In genomic region chr5:98963019-98963418, GRCh38 we compare ENCODE assay signal across 21 cellular contexts.
"Had no signal": no experiment of that assay in that cellular context is flagged by ENCODE, and none has a peak within 500 bp of the region (broad histone marks: within the 10 kb centered on the region; RNA-seq: fewer than 3 reads in every experiment).

No MANE protein-coding gene starts in this region.

- ATAC-seq: activated T-cell treated with anti-CD3 and anti-CD28 coated beads, Interleukin-2, amount 50 U/mL, for 72 hours; heart right ventricle; left ventricle myocardium superior; sciatic nerve; stimulated activated effector memory CD8-positive, alpha-beta T cell treated with anti-CD3 and anti-CD28 coated beads, Interleukin-12 subunit alpha, Interleukin-12 subunit beta, amount 100 ng/mL, for 72 hours; stimulated activated naive CD8-positive, alpha-beta T cell treated with anti-CD3 and anti-CD28 coated beads, Interleukin-15, amount 100 ng/mL, for 72 hours had no signal

- H3K36me3 ChIP-seq: heart right ventricle, tibial artery had no signal

- H3K27ac Mint-ChIP-seq: activated naive CD4-positive, alpha-beta T cell treated with anti-CD3 and anti-CD28 coated beads, Interleukin-2, amount 10 ng/mL, durations not matched to agents 7 days and 5 days; activated T-cell treated with anti-CD3 and anti-CD28 coated beads, Interleukin-2, amount 50 U/mL, for 72 hours; memory B cell; nephron; stimulated activated naive CD8-positive, alpha-beta T cell treated with anti-CD3 and anti-CD28 coated beads, Interleukin-15, amount 100 ng/mL, for 72 hours had no signal

- H3K4me1 Mint-ChIP-seq: activated naive CD4-positive, alpha-beta T cell treated with anti-CD3 and anti-CD28 coated beads, Interleukin-2, amount 10 ng/mL, durations not matched to agents 7 days and 5 days; nephron; stimulated activated naive CD8-positive, alpha-beta T cell treated with anti-CD3 and anti-CD28 coated beads, Interleukin-15, amount 100 ng/mL, for 72 hours had no signal

- H3K4me1 ChIP-seq: heart right ventricle, tibial artery had no signal

- H3K27ac ChIP-seq: heart right ventricle, tibial artery had no signal

- H3K36me3 Mint-ChIP-seq: activated naive CD4-positive, alpha-beta T cell treated with anti-CD3 and anti-CD28 coated beads, Interleukin-2, amount 10 ng/mL, durations not matched to agents 7 days and 5 days; memory B cell; stimulated activated effector memory CD8-positive, alpha-beta T cell treated with anti-CD3 and anti-CD28 coated beads, Interleukin-12 subunit alpha, Interleukin-12 subunit beta, amount 100 ng/mL, for 72 hours had no signal

- DNase-seq: activated CD4-positive, alpha-beta T cell treated with anti-CD3 and anti-CD28 coated beads for 4 hours; activated CD4-positive, alpha-beta T cell treated with anti-CD3 and anti-CD28 coated beads, Interleukin-2, amount 50 U/mL, for 48 hours; activated CD4-positive, CD25-positive, alpha-beta regulatory T cell; activated effector memory CD4-positive, alpha-beta T cell treated with Interleukin-2 at 50 U/mL for 16 hours; activated naive CD4-positive, alpha-beta T cell treated with anti-CD3 and anti-CD28 coated beads, Interleukin-2, amount 10 ng/mL, durations not matched to agents 7 days and 5 days; activated T-cell treated with anti-CD3 and anti-CD28 coated beads, Interleukin-2, amount 50 U/mL, for 72 hours; amygdala; cerebellar nuclear complex; cortex of kidney; heart right ventricle; left ventricle myocardium superior; posterior cingulate gyrus; small intestine; stimulated activated CD4-positive, alpha-beta T cell treated with anti-CD3 and anti-CD28 coated beads, Interleukin-2, amount 100 ng/mL, for 24 hours; stimulated activated naive CD8-positive, alpha-beta T cell treated with anti-CD3 and anti-CD28 coated beads, Interleukin-15, amount 100 ng/mL, for 72 hours; T1000; tibial artery had no signal

- H3K27me3 Mint-ChIP-seq: activated naive CD4-positive, alpha-beta T cell treated with anti-CD3 and anti-CD28 coated beads, Interleukin-2, amount 10 ng/mL, durations not matched to agents 7 days and 5 days; memory B cell; stimulated activated naive CD8-positive, alpha-beta T cell treated with anti-CD3 and anti-CD28 coated beads, Interleukin-15, amount 100 ng/mL, for 72 hours had no signal

- H3K9me3 Mint-ChIP-seq: activated naive CD4-positive, alpha-beta T cell treated with anti-CD3 and anti-CD28 coated beads, Interleukin-2, amount 10 ng/mL, durations not matched to agents 7 days and 5 days; memory B cell; stimulated activated effector memory CD8-positive, alpha-beta T cell treated with anti-CD3 and anti-CD28 coated beads, Interleukin-12 subunit alpha, Interleukin-12 subunit beta, amount 100 ng/mL, for 72 hours had no signal

- H3K27me3 ChIP-seq: heart right ventricle, tibial artery had no signal

- H3K4me3 Mint-ChIP-seq: activated naive CD4-positive, alpha-beta T cell treated with anti-CD3 and anti-CD28 coated beads, Interleukin-2, amount 10 ng/mL, durations not matched to agents 7 days and 5 days; activated T-cell treated with anti-CD3 and anti-CD28 coated beads, Interleukin-2, amount 50 U/mL, for 72 hours; memory B cell; nephron; stimulated activated effector memory CD8-positive, alpha-beta T cell treated with anti-CD3 and anti-CD28 coated beads, Interleukin-12 subunit alpha, Interleukin-12 subunit beta, amount 100 ng/mL, for 72 hours; stimulated activated naive CD8-positive, alpha-beta T cell treated with anti-CD3 and anti-CD28 coated beads, Interleukin-15, amount 100 ng/mL, for 72 hours had no signal

- H3K4me3 ChIP-seq: heart right ventricle, tibial artery had no signal
